Comparison of ENCODE assay signal across 1 cellular context in the genomic region with DNA sequence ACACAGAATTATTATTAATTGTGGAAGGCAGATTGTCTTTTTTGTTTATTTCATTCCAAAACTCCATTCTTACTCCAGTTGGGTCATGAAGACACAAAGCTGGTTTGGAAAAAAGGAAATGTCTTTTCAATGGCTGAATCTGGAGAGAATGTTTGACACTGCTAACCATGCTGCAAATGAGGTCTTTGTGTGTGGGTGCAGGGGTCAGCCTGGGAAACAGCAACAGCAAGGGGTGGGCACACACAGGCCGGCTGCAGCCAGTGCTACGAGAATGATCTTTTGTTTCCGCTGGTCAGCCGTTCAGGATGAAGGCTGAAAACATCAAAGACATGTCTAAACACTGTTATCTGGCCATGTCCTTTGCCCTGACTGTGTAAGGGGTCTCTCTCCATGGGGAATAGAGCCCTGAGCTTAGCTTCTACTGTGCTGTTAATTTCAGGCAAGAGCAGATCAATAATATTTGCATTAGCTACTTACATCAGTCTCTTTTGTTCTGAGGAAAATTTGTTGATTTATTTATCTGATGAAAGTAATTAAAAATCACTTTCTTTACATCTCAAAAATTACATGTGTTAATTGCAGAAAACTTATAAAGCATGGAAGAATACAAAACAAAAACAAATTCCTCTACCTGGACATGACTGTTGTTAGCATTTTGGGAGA.
A peak's percentile ranks its signal among the peaks of the same experiment; 100 is the strongest.
TF ChIP-seq lines count a peak whose summit lies in the region.

No MANE protein-coding gene starts in this region.

TF ChIP-seq in HepG2, 621 proteins besides CTCF, POLR2A, EP300 and RAD21 (continued from another document and continues in another):
- TF ChIP-seq, protein P1, sequence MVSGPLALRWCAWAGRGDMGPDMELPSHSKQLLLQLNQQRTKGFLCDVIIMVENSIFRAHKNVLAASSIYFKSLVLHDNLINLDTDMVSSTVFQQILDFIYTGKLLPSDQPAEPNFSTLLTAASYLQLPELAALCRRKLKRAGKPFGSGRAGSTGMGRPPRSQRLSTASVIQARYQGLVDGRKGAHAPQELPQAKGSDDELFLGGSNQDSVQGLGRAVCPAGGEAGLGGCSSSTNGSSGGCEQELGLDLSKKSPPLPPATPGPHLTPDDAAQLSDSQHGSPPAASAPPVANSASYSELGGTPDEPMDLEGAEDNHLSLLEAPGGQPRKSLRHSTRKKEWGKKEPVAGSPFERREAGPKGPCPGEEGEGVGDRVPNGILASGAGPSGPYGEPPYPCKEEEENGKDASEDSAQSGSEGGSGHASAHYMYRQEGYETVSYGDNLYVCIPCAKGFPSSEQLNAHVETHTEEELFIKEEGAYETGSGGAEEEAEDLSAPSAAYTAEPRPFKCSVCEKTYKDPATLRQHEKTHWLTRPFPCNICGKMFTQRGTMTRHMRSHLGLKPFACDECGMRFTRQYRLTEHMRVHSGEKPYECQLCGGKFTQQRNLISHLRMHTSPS (CRISPR knock-in tag; IDR thresholded peaks at IDR 0.05; ENCODE audit: low read depth): peak; percentile 88
- TF ChIP-seq, protein P2, sequence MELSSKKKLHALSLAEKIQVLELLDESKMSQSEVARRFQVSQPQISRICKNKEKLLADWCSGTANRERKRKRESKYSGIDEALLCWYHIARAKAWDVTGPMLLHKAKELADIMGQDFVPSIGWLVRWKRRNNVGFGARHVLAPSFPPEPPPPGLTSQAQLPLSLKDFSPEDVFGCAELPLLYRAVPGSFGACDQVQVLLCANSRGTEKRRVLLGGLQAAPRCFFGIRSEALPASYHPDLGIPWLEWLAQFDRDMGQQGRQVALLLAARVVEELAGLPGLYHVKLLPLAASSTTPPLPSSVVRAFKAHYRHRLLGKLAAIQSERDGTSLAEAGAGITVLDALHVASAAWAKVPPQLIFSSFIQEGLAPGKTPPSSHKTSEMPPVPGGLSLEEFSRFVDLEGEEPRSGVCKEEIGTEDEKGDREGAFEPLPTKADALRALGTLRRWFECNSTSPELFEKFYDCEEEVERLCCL (CRISPR knock-in tag; IDR thresholded peaks at IDR 0.05; ENCODE audit: borderline replicate concordance): peak; percentile 68; the same call in 1 of the 2 replicates
- peak; percentile 76 for TF ChIP-seq MAZ (IDR thresholded peaks at IDR 0.05; ENCODE audit: borderline replicate concordance, low read depth, low read length)
- TF ChIP-seq MAZ (CRISPR knock-in tag; IDR thresholded peaks at IDR 0.05; ENCODE audit: low read depth): peak; percentile 88
- TF ChIP-seq NR2F2 (IDR thresholded peaks at IDR 0.05; ENCODE audit: borderline replicate concordance, low read depth): peak; percentile 96
- TF ChIP-seq ZNF17 (CRISPR knock-in tag; IDR thresholded peaks at IDR 0.05): no peak
- TF ChIP-seq, protein P3, sequence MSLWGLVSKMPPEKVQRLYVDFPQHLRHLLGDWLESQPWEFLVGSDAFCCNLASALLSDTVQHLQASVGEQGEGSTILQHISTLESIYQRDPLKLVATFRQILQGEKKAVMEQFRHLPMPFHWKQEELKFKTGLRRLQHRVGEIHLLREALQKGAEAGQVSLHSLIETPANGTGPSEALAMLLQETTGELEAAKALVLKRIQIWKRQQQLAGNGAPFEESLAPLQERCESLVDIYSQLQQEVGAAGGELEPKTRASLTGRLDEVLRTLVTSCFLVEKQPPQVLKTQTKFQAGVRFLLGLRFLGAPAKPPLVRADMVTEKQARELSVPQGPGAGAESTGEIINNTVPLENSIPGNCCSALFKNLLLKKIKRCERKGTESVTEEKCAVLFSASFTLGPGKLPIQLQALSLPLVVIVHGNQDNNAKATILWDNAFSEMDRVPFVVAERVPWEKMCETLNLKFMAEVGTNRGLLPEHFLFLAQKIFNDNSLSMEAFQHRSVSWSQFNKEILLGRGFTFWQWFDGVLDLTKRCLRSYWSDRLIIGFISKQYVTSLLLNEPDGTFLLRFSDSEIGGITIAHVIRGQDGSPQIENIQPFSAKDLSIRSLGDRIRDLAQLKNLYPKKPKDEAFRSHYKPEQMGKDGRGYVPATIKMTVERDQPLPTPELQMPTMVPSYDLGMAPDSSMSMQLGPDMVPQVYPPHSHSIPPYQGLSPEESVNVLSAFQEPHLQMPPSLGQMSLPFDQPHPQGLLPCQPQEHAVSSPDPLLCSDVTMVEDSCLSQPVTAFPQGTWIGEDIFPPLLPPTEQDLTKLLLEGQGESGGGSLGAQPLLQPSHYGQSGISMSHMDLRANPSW (CRISPR knock-in tag; IDR thresholded peaks at IDR 0.05; ENCODE audit: borderline replicate concordance): peak; percentile 98
- peak; percentile 95 for TF ChIP-seq REPIN1 (CRISPR knock-in tag; IDR thresholded peaks at IDR 0.05; ENCODE audit: borderline replicate concordance, low read depth)
- TF ChIP-seq NCOA5 (CRISPR knock-in tag; IDR thresholded peaks at IDR 0.05): no peak
- no peak for TF ChIP-seq RFXANK (CRISPR knock-in tag; IDR thresholded peaks at IDR 0.05)
- TF ChIP-seq, protein P4, sequence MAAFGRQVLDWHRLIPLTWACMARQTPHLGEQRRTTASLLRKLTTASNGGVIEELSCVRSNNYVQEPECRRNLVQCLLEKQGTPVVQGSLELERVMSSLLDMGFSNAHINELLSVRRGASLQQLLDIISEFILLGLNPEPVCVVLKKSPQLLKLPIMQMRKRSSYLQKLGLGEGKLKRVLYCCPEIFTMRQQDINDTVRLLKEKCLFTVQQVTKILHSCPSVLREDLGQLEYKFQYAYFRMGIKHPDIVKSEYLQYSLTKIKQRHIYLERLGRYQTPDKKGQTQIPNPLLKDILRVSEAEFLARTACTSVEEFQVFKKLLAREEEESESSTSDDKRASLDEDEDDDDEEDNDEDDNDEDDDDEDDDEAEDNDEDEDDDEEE (CRISPR knock-in tag; IDR thresholded peaks at IDR 0.05): peak; percentile 81; the same call in 1 of the 2 replicates
- TF ChIP-seq TEAD3 (CRISPR knock-in tag; optimal IDR thresholded peaks at IDR 0.05; ENCODE audit: borderline replicate concordance): peak; percentile 97
- no peak for TF ChIP-seq TEAD2 (CRISPR knock-in tag; IDR thresholded peaks at IDR 0.05)
- TF ChIP-seq, protein P5, sequence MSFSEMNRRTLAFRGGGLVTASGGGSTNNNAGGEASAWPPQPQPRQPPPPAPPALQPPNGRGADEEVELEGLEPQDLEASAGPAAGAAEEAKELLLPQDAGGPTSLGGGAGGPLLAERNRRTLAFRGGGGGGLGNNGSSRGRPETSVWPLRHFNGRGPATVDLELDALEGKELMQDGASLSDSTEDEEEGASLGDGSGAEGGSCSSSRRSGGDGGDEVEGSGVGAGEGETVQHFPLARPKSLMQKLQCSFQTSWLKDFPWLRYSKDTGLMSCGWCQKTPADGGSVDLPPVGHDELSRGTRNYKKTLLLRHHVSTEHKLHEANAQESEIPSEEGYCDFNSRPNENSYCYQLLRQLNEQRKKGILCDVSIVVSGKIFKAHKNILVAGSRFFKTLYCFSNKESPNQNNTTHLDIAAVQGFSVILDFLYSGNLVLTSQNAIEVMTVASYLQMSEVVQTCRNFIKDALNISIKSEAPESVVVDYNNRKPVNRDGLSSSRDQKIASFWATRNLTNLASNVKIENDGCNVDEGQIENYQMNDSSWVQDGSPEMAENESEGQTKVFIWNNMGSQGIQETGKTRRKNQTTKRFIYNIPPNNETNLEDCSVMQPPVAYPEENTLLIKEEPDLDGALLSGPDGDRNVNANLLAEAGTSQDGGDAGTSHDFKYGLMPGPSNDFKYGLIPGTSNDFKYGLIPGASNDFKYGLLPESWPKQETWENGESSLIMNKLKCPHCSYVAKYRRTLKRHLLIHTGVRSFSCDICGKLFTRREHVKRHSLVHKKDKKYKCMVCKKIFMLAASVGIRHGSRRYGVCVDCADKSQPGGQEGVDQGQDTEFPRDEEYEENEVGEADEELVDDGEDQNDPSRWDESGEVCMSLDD (CRISPR knock-in tag; IDR thresholded peaks at IDR 0.05; ENCODE audit: borderline replicate concordance): no peak
- no peak for TF ChIP-seq PAWR (CRISPR knock-in tag; IDR thresholded peaks at IDR 0.05; ENCODE audit: borderline replicate concordance)
- TF ChIP-seq ZNF224 (CRISPR knock-in tag; IDR thresholded peaks at IDR 0.05): no peak; the same call in 1 of the 2 replicates
- TF ChIP-seq NFYB (CRISPR knock-in tag; IDR thresholded peaks at IDR 0.05): peak; percentile 58
- peak; percentile 87 for TF ChIP-seq JUND (CRISPR knock-in tag; IDR thresholded peaks at IDR 0.05)
- peak; percentile 82 to 92 for TF ChIP-seq NR2F1 (CRISPR knock-in tag; IDR thresholded peaks at IDR 0.05)
- TF ChIP-seq ZNF234 (CRISPR knock-in tag; conservative IDR thresholded peaks at IDR 0.05): no peak; the same call in 1 of the 2 replicates
- TF ChIP-seq ZNF572 (CRISPR knock-in tag; IDR thresholded peaks at IDR 0.05): no peak
- TF ChIP-seq, protein P6, sequence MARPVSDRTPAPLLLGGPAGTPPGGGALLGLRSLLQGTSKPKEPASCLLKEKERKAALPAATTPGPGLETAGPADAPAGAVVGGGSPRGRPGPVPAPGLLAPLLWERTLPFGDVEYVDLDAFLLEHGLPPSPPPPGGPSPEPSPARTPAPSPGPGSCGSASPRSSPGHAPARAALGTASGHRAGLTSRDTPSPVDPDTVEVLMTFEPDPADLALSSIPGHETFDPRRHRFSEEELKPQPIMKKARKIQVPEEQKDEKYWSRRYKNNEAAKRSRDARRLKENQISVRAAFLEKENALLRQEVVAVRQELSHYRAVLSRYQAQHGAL (CRISPR knock-in tag; IDR thresholded peaks at IDR 0.05; ENCODE audit: not compliant biosample characterization): peak; percentile 69
- TF ChIP-seq, protein P7, sequence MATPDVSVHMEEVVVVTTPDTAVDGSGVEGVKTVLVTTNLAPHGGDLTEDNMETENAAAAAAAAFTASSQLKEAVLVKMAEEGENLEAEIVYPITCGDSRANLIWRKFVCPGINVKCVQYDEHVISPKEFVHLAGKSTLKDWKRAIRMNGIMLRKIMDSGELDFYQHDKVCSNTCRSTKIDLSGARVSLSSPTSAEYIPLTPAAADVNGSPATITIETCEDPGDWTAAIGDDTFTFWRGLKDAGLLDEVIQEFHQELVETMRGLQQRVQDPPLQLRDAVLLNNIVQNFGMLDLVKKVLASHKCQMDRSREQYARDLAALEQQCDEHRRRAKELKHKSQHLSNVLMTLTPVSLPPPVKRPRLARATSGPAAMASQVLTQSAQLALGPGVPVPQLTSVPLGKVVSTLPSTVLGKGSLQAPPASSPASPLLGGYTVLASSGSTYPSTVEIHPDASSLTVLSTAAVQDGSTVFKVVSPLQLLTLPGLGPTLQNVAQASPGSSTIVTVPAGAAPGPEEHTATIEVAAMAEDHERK (CRISPR knock-in tag; IDR thresholded peaks at IDR 0.05; ENCODE audit: low read depth): no peak
- TF ChIP-seq, protein P8, sequence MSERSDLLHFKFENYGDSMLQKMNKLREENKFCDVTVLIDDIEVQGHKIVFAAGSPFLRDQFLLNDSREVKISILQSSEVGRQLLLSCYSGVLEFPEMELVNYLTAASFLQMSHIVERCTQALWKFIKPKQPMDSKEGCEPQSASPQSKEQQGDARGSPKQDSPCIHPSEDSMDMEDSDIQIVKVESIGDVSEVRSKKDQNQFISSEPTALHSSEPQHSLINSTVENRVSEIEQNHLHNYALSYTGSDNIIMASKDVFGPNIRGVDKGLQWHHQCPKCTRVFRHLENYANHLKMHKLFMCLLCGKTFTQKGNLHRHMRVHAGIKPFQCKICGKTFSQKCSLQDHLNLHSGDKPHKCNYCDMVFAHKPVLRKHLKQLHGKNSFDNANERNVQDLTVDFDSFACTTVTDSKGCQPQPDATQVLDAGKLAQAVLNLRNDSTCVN (CRISPR knock-in tag; IDR thresholded peaks at IDR 0.05; ENCODE audit: borderline replicate concordance): peak; percentile 91
- TF ChIP-seq GLI4 (CRISPR knock-in tag; IDR thresholded peaks at IDR 0.05; ENCODE audit: borderline replicate concordance): no peak; the same call in 1 of the 2 replicates
- peak; percentile 82; the same call in 1 of the 2 replicates for TF ChIP-seq ZSCAN30 (CRISPR knock-in tag; IDR thresholded peaks at IDR 0.05)
- no peak for TF ChIP-seq U2AF1 (optimal IDR thresholded peaks at IDR 0.05; ENCODE audit: low read depth, low read length)
- no peak for TF ChIP-seq SNRNP70 (IDR thresholded peaks at IDR 0.05; ENCODE audit: low read depth, low read length)
- TF ChIP-seq MZF1 (CRISPR knock-in tag; IDR thresholded peaks at IDR 0.05; ENCODE audit: borderline replicate concordance): peak; percentile 80; the same call in 1 of the 2 replicates
- TF ChIP-seq ZNF44 (CRISPR knock-in tag; IDR thresholded peaks at IDR 0.05): 0 out of 2 replicates have a peak, but pooled peaks have one; percentile 40
- TF ChIP-seq, protein P9, sequence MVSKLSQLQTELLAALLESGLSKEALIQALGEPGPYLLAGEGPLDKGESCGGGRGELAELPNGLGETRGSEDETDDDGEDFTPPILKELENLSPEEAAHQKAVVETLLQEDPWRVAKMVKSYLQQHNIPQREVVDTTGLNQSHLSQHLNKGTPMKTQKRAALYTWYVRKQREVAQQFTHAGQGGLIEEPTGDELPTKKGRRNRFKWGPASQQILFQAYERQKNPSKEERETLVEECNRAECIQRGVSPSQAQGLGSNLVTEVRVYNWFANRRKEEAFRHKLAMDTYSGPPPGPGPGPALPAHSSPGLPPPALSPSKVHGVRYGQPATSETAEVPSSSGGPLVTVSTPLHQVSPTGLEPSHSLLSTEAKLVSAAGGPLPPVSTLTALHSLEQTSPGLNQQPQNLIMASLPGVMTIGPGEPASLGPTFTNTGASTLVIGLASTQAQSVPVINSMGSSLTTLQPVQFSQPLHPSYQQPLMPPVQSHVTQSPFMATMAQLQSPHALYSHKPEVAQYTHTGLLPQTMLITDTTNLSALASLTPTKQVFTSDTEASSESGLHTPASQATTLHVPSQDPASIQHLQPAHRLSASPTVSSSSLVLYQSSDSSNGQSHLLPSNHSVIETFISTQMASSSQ (IDR thresholded peaks at IDR 0.05; ENCODE audit: low read depth): peak; percentile 88
- TF ChIP-seq, protein P9 (CRISPR knock-in tag; IDR thresholded peaks at IDR 0.05; ENCODE audit: borderline replicate concordance): peak; percentile 97
- peak; percentile 96 for TF ChIP-seq ZNF878 (CRISPR knock-in tag; IDR thresholded peaks at IDR 0.05)
- TF ChIP-seq, protein P10, sequence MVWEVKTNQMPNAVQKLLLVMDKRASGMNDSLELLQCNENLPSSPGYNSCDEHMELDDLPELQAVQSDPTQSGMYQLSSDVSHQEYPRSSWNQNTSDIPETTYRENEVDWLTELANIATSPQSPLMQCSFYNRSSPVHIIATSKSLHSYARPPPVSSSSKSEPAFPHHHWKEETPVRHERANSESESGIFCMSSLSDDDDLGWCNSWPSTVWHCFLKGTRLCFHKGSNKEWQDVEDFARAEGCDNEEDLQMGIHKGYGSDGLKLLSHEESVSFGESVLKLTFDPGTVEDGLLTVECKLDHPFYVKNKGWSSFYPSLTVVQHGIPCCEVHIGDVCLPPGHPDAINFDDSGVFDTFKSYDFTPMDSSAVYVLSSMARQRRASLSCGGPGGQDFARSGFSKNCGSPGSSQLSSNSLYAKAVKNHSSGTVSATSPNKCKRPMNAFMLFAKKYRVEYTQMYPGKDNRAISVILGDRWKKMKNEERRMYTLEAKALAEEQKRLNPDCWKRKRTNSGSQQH (CRISPR knock-in tag; IDR thresholded peaks at IDR 0.05; ENCODE audit: low read depth): no peak; the same call in 1 of the 2 replicates
